1 cellular context compared by ENCODE assay signal in genomic region chr5:108398964-108399363, GRCh38.
TF ChIP-seq lines count a peak whose summit lies in the region.

No MANE protein-coding gene starts in this region.

TF ChIP-seq in K562, 482 proteins besides CTCF, POLR2A, EP300 and RAD21 (continued from another document):
- TF ChIP-seq MLX (CRISPR knock-in tag; conservative IDR thresholded peaks at IDR 0.05) (no peak), SAFB2 (IDR thresholded peaks at IDR 0.05; ENCODE audit: borderline replicate concordance, low read depth, low read length, severe bottlenecking) (no peak), KLF10 (CRISPR knock-in tag; IDR thresholded peaks at IDR 0.05) (no peak), CBFA2T3 (IDR thresholded peaks at IDR 0.05) (peak; percentile 59), SMAD4 (CRISPR knock-in tag; conservative IDR thresholded peaks at IDR 0.05) (0 out of 2 replicates have a peak, but pooled peaks have one; percentile 31), MTA2 (IDR thresholded peaks at IDR 0.05; ENCODE audit: low read depth) (no peak), ZEB2 (IDR thresholded peaks at IDR 0.05) (no peak), SMC3 (conservative IDR thresholded peaks at IDR 0.05; ENCODE audit: insufficient read depth, low read depth, low read length) (no peak), TAL1 (IDR thresholded peaks at IDR 0.05) (peak; percentile 58; the same call in 1 of the 2 replicates), CBFA2T2 (conservative IDR thresholded peaks at IDR 0.05) (peak; percentile 51), FOS (IDR thresholded peaks at IDR 0.05; ENCODE audit: extremely low read depth, insufficient read length) (no peak), TOE1 (IDR thresholded peaks at IDR 0.05; ENCODE audit: borderline replicate concordance) (no peak), TOE1 (CRISPR knock-in tag; IDR thresholded peaks at IDR 0.05; ENCODE audit: borderline replicate concordance, low read depth) (no peak), MTA1 (IDR thresholded peaks at IDR 0.05; ENCODE audit: borderline replicate concordance) (no peak), KLF6 (CRISPR knock-in tag; IDR thresholded peaks at IDR 0.05; ENCODE audit: borderline replicate concordance) (no peak), ZMIZ1 (IDR thresholded peaks at IDR 0.05; ENCODE audit: low read depth in 2 of 2, low read length in 2 of 2) (no peak), RNF2 (IDR thresholded peaks at IDR 0.05) (no peak), FOXJ3 (CRISPR knock-in tag; IDR thresholded peaks at IDR 0.05) (no peak), NRF1 (conservative IDR thresholded peaks at IDR 0.05 in 1 of 2, IDR thresholded peaks at IDR 0.05 in 1 of 2) (no peak), CBX2 (IDR thresholded peaks at IDR 0.05; ENCODE audit: insufficient read depth, low read length, poor library complexity, severe bottlenecking) (no peak), TRIM25 (IDR thresholded peaks at IDR 0.05; ENCODE audit: borderline replicate concordance) (no peak), NCOR1 (IDR thresholded peaks at IDR 0.05) (peak; percentile 39; the same call in 1 of the 2 replicates)
